ENCODE assay signal across 17 cellular contexts in the genomic region with DNA sequence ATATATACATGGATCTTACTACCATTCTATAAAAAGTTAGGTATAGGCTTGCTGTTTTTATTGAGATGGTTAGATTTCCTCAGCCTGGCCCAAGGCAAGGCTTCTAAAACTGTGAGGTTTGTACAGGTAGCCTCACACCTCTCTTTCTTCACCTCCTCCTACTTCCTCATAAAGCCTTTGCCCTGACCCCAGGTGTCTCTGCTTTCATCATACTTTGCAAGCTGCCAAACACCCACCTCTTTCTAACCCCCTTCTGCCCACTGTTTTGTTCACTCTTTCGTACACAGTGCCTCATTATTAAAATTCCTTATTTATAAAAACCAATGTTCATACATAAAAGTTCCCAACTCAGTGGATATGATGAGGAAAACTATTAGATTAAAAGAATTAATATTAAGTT. TPM values are rescaled to one million over a fixed set of nuclear protein-coding genes. Genes with fewer than 3 reads are reported as not detected.
DNase-seq lines count a peak whose midpoint lies in the region; ATAC-seq and TF ChIP-seq lines count a peak whose summit lies in the region.
"Had no signal": no experiment of that assay in that cellular context is flagged by ENCODE, and none has a peak within 500 bp of the region (broad histone marks: within the 10 kb centered on the region; RNA-seq: fewer than 3 reads in every experiment).

No MANE protein-coding gene starts in this region.

- H3K36me3 ChIP-seq in HCT116 (ENCODE audit: control insufficient read depth in 1 of 2, insufficient read depth in 2 of 2, low read length in 2 of 2) (no peaks in the 10 kb centered on the region), OCI-LY7 (ENCODE audit: insufficient read depth, low read length) (no peaks in the 10 kb centered on the region), mesenchymal stem cell (ENCODE audit: control insufficient read depth in 1 of 2, insufficient read depth in 2 of 2, low read depth in 1 of 2, low read length in 2 of 2) (no peaks in the 10 kb centered on the region)
- H3K36me3 ChIP-seq: BLaER1 treated with 17β-estradiol and CSF1 and Interleukin-3, amounts not matched to agents 10 nM and 100 nM had no signal

- H3K27me3 Mint-ChIP-seq in memory B cell, result no peaks in the 10 kb centered on the region
- H3K27me3 Mint-ChIP-seq in WTC11 (ENCODE audit: low read depth), result no peaks in the 10 kb centered on the region; the same call in 1 of the 2 replicates
- H3K27me3 Mint-ChIP-seq: B cell; CD4-positive, alpha-beta T cell had no signal

- no peak overlapping the region for H3K4ac ChIP-seq in mesenchymal stem cell (ENCODE audit: low read depth in 1 of 2, low read length in 2 of 2)

- H2AFZ ChIP-seq in HCT116 (ENCODE audit: low read depth, low read length, poor library complexity, severe bottlenecking) (peak overlapping the region; percentile 54), OCI-LY7 (ENCODE audit: low read length) (peak overlapping the region; percentile 35; the same call in 1 of the 2 replicates), mesenchymal stem cell (ENCODE audit: low read depth, low read length) (no peak overlapping the region)

- no peak overlapping the region for H3K18ac ChIP-seq in mesenchymal stem cell (ENCODE audit: low read depth in 1 of 2, low read length in 2 of 2)

- no peak overlapping the region for H3K4me2 ChIP-seq in HCT116 (ENCODE audit: low read length)
- no peak overlapping the region for H3K4me2 ChIP-seq in OCI-LY7 (ENCODE audit: low read length)
- no peak overlapping the region for H3K4me2 ChIP-seq in mesenchymal stem cell (ENCODE audit: low read length, poor library complexity, severe bottlenecking)
- H3K4me2 ChIP-seq: A549; BLaER1 treated with 17β-estradiol and CSF1 and Interleukin-3, amounts not matched to agents 10 nM and 100 nM had no signal

- no peak overlapping the region for H4K8ac ChIP-seq in mesenchymal stem cell (ENCODE audit: low read length)

- DNase-seq in HCT116 (ENCODE audit: low read depth, low spot score) (no peak), OCI-LY7 (ENCODE audit: low spot score) (no peak), memory B cell (ENCODE audit: low spot score in 2 of 2) (no peak), WTC11 (ENCODE audit: low spot score) (no peak), mesenchymal stem cell (no peak)
- DNase-seq: AML-193; Caco-2; Calu3; CD4-positive, alpha-beta T cell; CD8-positive, alpha-beta T cell; DMS79 treated with DMSO at 0.1 percent for 48 hours; GF-D8 had no signal

- H3K79me2 ChIP-seq in HCT116 (ENCODE audit: insufficient read depth, low read length), result no peaks in the 10 kb centered on the region
- H3K79me2 ChIP-seq in OCI-LY7 (ENCODE audit: insufficient read depth, low read depth, low read length), result no peaks in the 10 kb centered on the region

- H3K27ac ChIP-seq in HCT116 (ENCODE audit: low read depth, low read length) (no peak overlapping the region), OCI-LY7 (ENCODE audit: low read depth, low read length, poor library complexity, severe bottlenecking) (no peak overlapping the region), mesenchymal stem cell (ENCODE audit: low read length, poor library complexity, severe bottlenecking) (no peak overlapping the region)
- H3K27ac ChIP-seq: 22Rv1; A549; BLaER1 treated with 17β-estradiol and CSF1 and Interleukin-3, amounts not matched to agents 10 nM and 100 nM; C4-2B had no signal

- no peak overlapping the region for H2AK5ac ChIP-seq in mesenchymal stem cell (ENCODE audit: low read length, severe bottlenecking)

- H3K9me2 ChIP-seq in HCT116 (ENCODE audit: insufficient read depth) (no peaks in the 10 kb centered on the region), OCI-LY7 (ENCODE audit: insufficient read depth, low read length) (0 out of 2 replicates have a peak, but pooled peaks cover 3% of the 10 kb centered on the region)

- H3K27me3 ChIP-seq in HCT116 (ENCODE audit: insufficient read depth, low read length), result no peaks in the 10 kb centered on the region
- no peaks in the 10 kb centered on the region for H3K27me3 ChIP-seq in mesenchymal stem cell (ENCODE audit: control insufficient read depth in 1 of 2, insufficient read depth in 1 of 2, low read length in 2 of 2)
- H3K27me3 ChIP-seq: BLaER1 treated with 17β-estradiol and CSF1 and Interleukin-3, amounts not matched to agents 10 nM and 100 nM had no signal

- TF ChIP-seq CTCF in HCT116 (IDR thresholded peaks at IDR 0.05 in 2 of 3, conservative IDR thresholded peaks at IDR 0.05 in 1 of 3; ENCODE audit: borderline replicate concordance in 1 of 3, insufficient read depth in 1 of 3, low read depth in 2 of 3, low read length in 2 of 3), result no peak
- no peak for TF ChIP-seq CTCF in OCI-LY7 (conservative IDR thresholded peaks at IDR 0.05; ENCODE audit: low read length)
- TF ChIP-seq CTCF in WTC11 (IDR thresholded peaks at IDR 0.05), result no peak

- no peaks in the 10 kb centered on the region for H3K79me1 ChIP-seq in mesenchymal stem cell (replicated peaks; ENCODE audit: low read length, poor library complexity, severe bottlenecking)

- H3K23ac ChIP-seq in mesenchymal stem cell (ENCODE audit: low read length in 2 of 2), result no peak overlapping the region

- H2BK5ac ChIP-seq in mesenchymal stem cell (ENCODE audit: low read depth, low read length, poor library complexity, severe bottlenecking), result no peak overlapping the region

- no peak for TF ChIP-seq RAD21 in HCT116 (IDR thresholded peaks at IDR 0.05; ENCODE audit: low read depth)

- no CpG with 5 or more reads among the region's 1 CpG for WGBS in mesenchymal stem cell

- no TSS peak for BruUV-seq in HCT116 (replicated peaks; lab: Mats Ljungman, UMichigan)
- BruUV-seq in OCI-LY7 (replicated peaks; lab: Mats Ljungman, UMichigan), result no TSS peak

- H3K4me1 Mint-ChIP-seq in memory B cell (no peaks in the 10 kb centered on the region), WTC11 (peaks cover 6% of the 10 kb centered on the region; the same call in 1 of the 2 replicates)
- H3K4me1 Mint-ChIP-seq: B cell had no signal

- ATAC-seq in HCT116, result no peak
- peak; percentile 59 for ATAC-seq in memory B cell (ENCODE audit: low read depth)
- no peak for ATAC-seq in WTC11
- ATAC-seq: A549; CD8-positive, alpha-beta T cell had no signal

- POLR2A ChIA-PET in HCT116 (lab: Charles Lee), result no interaction called here
- POLR2A ChIA-PET in OCI-LY7 (lab: Charles Lee), result interaction anchor here (0.6 to 2.2 kb wide), 4 partner anchors 13 to 338 kb away, joined by 3 to 4 read pairs (median 3); no protein-coding TSS in a partner anchor
- POLR2A ChIA-PET in WTC11 (lab: Charles Lee), result no interaction called here

- no peak overlapping the region for H2BK15ac ChIP-seq in mesenchymal stem cell (ENCODE audit: low read depth, poor library complexity, severe bottlenecking)

- no peak overlapping the region for H4K91ac ChIP-seq in mesenchymal stem cell (ENCODE audit: low read length)

- intact Hi-C loops in HCT116 (cut with micrococcal nuclease) (no loop called here), OCI-LY7 (cut with micrococcal nuclease; ENCODE audit: unreplicated experiment) (no loop called here)

- H3K4me1 ChIP-seq in HCT116 (ENCODE audit: control insufficient read depth in 1 of 2, insufficient read depth in 2 of 2, low read length in 2 of 2), result no peaks in the 10 kb centered on the region
- H3K4me1 ChIP-seq in OCI-LY7 (ENCODE audit: insufficient read depth, low read length, poor library complexity, severe bottlenecking), result no peaks in the 10 kb centered on the region
- no peaks in the 10 kb centered on the region for H3K4me1 ChIP-seq in mesenchymal stem cell (ENCODE audit: control insufficient read depth, insufficient read depth, low read depth, low read length)
- H3K4me1 ChIP-seq: BLaER1 treated with 17β-estradiol and CSF1 and Interleukin-3, amounts not matched to agents 10 nM and 100 nM; Caco-2 had no signal

- no peak for TF ChIP-seq POLR2A in HCT116 (IDR thresholded peaks at IDR 0.05; ENCODE audit: borderline replicate concordance, extremely low read depth, insufficient read depth, insufficient read length)

- H3K4me3 Mint-ChIP-seq in memory B cell (no peak overlapping the region), WTC11 (no peak overlapping the region)
- H3K4me3 Mint-ChIP-seq: B cell; CD4-positive, alpha-beta T cell; CD8-positive, alpha-beta T cell had no signal

- H2BK120ac ChIP-seq in mesenchymal stem cell (ENCODE audit: low read depth, low read length), result no peak overlapping the region

- no peak overlapping the region for H3K27ac Mint-ChIP-seq in memory B cell
- no peak overlapping the region for H3K27ac Mint-ChIP-seq in WTC11
- H3K27ac Mint-ChIP-seq: B cell; CD4-positive, alpha-beta T cell; CD8-positive, alpha-beta T cell had no signal

- no peaks in the 10 kb centered on the region for H3K9me3 ChIP-seq in HCT116 (ENCODE audit: control insufficient read depth in 1 of 2, insufficient read depth in 1 of 2, low read depth in 1 of 2, low read length in 2 of 2)
- no peaks in the 10 kb centered on the region for H3K9me3 ChIP-seq in OCI-LY7 (ENCODE audit: low read length)
- H3K9me3 ChIP-seq in mesenchymal stem cell (ENCODE audit: control insufficient read depth, low read length), result no peaks in the 10 kb centered on the region
- H3K9me3 ChIP-seq: A549; BLaER1 treated with 17β-estradiol and CSF1 and Interleukin-3, amounts not matched to agents 10 nM and 100 nM had no signal

- no peak overlapping the region for H3K9ac ChIP-seq in HCT116 (ENCODE audit: low read length)
- no peak overlapping the region for H3K9ac ChIP-seq in mesenchymal stem cell (ENCODE audit: low read length)
- H3K9ac ChIP-seq: BLaER1 treated with 17β-estradiol and CSF1 and Interleukin-3, amounts not matched to agents 10 nM and 100 nM had no signal

- H3K36me3 Mint-ChIP-seq in memory B cell, result no peaks in the 10 kb centered on the region
- no peaks in the 10 kb centered on the region for H3K36me3 Mint-ChIP-seq in WTC11
- H3K36me3 Mint-ChIP-seq: CD8-positive, alpha-beta T cell had no signal

- H3K9me3 Mint-ChIP-seq in memory B cell, result no peaks in the 10 kb centered on the region
- H3K9me3 Mint-ChIP-seq in WTC11, result 0 out of 2 replicates have a peak, but pooled peaks cover 3% of the 10 kb centered on the region
- H3K9me3 Mint-ChIP-seq: CD4-positive, alpha-beta T cell; CD8-positive, alpha-beta T cell had no signal

- no peak overlapping the region for H2BK12ac ChIP-seq in mesenchymal stem cell (ENCODE audit: low read length in 2 of 2)

- H3K14ac ChIP-seq in mesenchymal stem cell (ENCODE audit: low read length in 2 of 2), result no peak overlapping the region

- RAD21 ChIA-PET in HCT116 (lab: Charles Lee; ENCODE audit: low non-redundant PET in 1 of 2, low total read pairs in 2 of 2, uncharacterized antibody in 2 of 2, unreplicated experiment in 2 of 2), result no interaction called here

- H4K20me1 ChIP-seq in HCT116 (ENCODE audit: insufficient read depth) (no peaks in the 10 kb centered on the region), OCI-LY7 (ENCODE audit: insufficient read depth, low read length) (no peaks in the 10 kb centered on the region)
- H4K20me1 ChIP-seq: BLaER1 treated with 17β-estradiol and CSF1 and Interleukin-3, amounts not matched to agents 10 nM and 100 nM had no signal

- CTCF ChIA-PET in HCT116 (lab: Charles Lee) (no interaction called here), OCI-LY7 (lab: Charles Lee; ENCODE audit: unreplicated experiment) (no interaction called here), WTC11 (lab: Charles Lee) (no interaction called here)

- H3K4me3 ChIP-seq in HCT116 (replicated peaks in 1 of 2; ENCODE audit: low read depth in 1 of 2, low read length in 2 of 2), result no peak overlapping the region
- H3K4me3 ChIP-seq in OCI-LY7 (ENCODE audit: low read depth, low read length, poor library complexity, severe bottlenecking), result no peak overlapping the region
- no peak overlapping the region for H3K4me3 ChIP-seq in mesenchymal stem cell (ENCODE audit: insufficient read depth in 1 of 2, low read depth in 1 of 2, low read length in 2 of 2)
- H3K4me3 ChIP-seq: A549; BLaER1 treated with 17β-estradiol and CSF1 and Interleukin-3, amounts not matched to agents 10 nM and 100 nM had no signal

RNA-seq across cellular contexts. Expression of gene SOAT1, which starts 31.4 kb away (rescaled TPM):
- total RNA-seq in HCT116 (2021; ENCODE audit: unreplicated experiment) (33.9 TPM), OCI-LY7 (2022) (29.6 and 34.0 TPM in 2 replicates), WTC11 (2021) (2.3 to 3.0 TPM (median 2.7 TPM) in 3 replicates)
- polyA plus RNA-seq in HCT116 (2012), result 5.7 and 8.3 TPM in 2 replicates
- 8.7 and 11.1 TPM in 2 replicates for total RNA-seq in OCI-LY7 (2014; rRNA removed; shearing (Covaris generic))
- 40.5 TPM for polyA plus RNA-seq in mesenchymal stem cell (2013, experiment 1 of 2)
- 42.9 TPM for polyA plus RNA-seq in mesenchymal stem cell (2013, experiment 2 of 2)

RNA-seq across cellular contexts. Expression of gene ABL2, which starts 32.7 kb away (rescaled TPM):
- total RNA-seq in HCT116 (2021; ENCODE audit: unreplicated experiment) (22.9 TPM), OCI-LY7 (2022) (14.2 and 14.9 TPM in 2 replicates), WTC11 (2021) (18.3 to 20.1 TPM (median 19.2 TPM) in 3 replicates)
- 7.0 and 7.9 TPM in 2 replicates for polyA plus RNA-seq in HCT116 (2012)
- total RNA-seq in OCI-LY7 (2014; rRNA removed; shearing (Covaris generic)), result 7.3 and 7.9 TPM in 2 replicates
- 6.5 TPM for polyA plus RNA-seq in mesenchymal stem cell (2013, experiment 1 of 2)
- polyA plus RNA-seq in mesenchymal stem cell (2013, experiment 2 of 2), result 6.8 TPM
